1 cellular context compared by ENCODE assay signal in genomic region chr2:74747411-74748080, GRCh38.
TF ChIP-seq lines count a peak whose summit lies in the region.

No MANE protein-coding gene starts in this region.

TF ChIP-seq in HepG2, 621 proteins besides CTCF, POLR2A, EP300 and RAD21 (continued from another document and continues in another):
- TF ChIP-seq AFF4 (CRISPR knock-in tag; IDR thresholded peaks at IDR 0.05) (no peak), ZC3H4 (CRISPR knock-in tag; IDR thresholded peaks at IDR 0.05; ENCODE audit: borderline replicate concordance) (no peak), MZF1 (CRISPR knock-in tag; IDR thresholded peaks at IDR 0.05; ENCODE audit: borderline replicate concordance) (no peak), TGIF2 (CRISPR knock-in tag; IDR thresholded peaks at IDR 0.05) (peak; percentile 44; the same call in 1 of the 2 replicates), ZNF317 (CRISPR knock-in tag; IDR thresholded peaks at IDR 0.05) (peak; percentile 57; the same call in 1 of the 2 replicates), ZNF253 (CRISPR knock-in tag; IDR thresholded peaks at IDR 0.05; ENCODE audit: borderline replicate concordance) (peak; percentile 82; the same call in 1 of the 2 replicates), CREB1 (IDR thresholded peaks at IDR 0.05) (no peak), CREB1 (CRISPR knock-in tag; IDR thresholded peaks at IDR 0.05) (no peak), MYPOP (CRISPR knock-in tag; IDR thresholded peaks at IDR 0.05) (no peak), ZNF430 (CRISPR knock-in tag; IDR thresholded peaks at IDR 0.05) (peak; percentile 78; the same call in 1 of the 2 replicates), SCMH1 (CRISPR knock-in tag; IDR thresholded peaks at IDR 0.05; ENCODE audit: borderline replicate concordance) (no peak), CBX1 (IDR thresholded peaks at IDR 0.05; ENCODE audit: low read depth) (no peak), MTA3 (CRISPR knock-in tag; IDR thresholded peaks at IDR 0.05) (no peak), HOXA9 (CRISPR knock-in tag; IDR thresholded peaks at IDR 0.05; ENCODE audit: borderline replicate concordance) (peak; percentile 29; the same call in 1 of the 2 replicates), ISL2 (CRISPR knock-in tag; IDR thresholded peaks at IDR 0.05) (peak; percentile 78), KLF15 (CRISPR knock-in tag; IDR thresholded peaks at IDR 0.05; ENCODE audit: borderline replicate concordance) (no peak), TBX3 (IDR thresholded peaks at IDR 0.05; ENCODE audit: borderline replicate concordance) (no peak), ZNF281 (CRISPR knock-in tag; IDR thresholded peaks at IDR 0.05; ENCODE audit: borderline replicate concordance) (peak; percentile 62; the same call in 1 of the 2 replicates), ZC3H13 (CRISPR knock-in tag; IDR thresholded peaks at IDR 0.05) (peak; percentile 61; the same call in 1 of the 2 replicates), ERF (CRISPR knock-in tag; IDR thresholded peaks at IDR 0.05) (peak; percentile 68), TEAD3 (CRISPR knock-in tag; optimal IDR thresholded peaks at IDR 0.05; ENCODE audit: borderline replicate concordance) (peak; percentile 87), ZFP36 (IDR thresholded peaks at IDR 0.05; ENCODE audit: borderline replicate concordance, low read depth, low read length, partially characterized antibody) (no peak), CEBPB (IDR thresholded peaks at IDR 0.05; ENCODE audit: borderline replicate concordance, low read depth, low read length) (peak; percentile 99), THAP11 (CRISPR knock-in tag; IDR thresholded peaks at IDR 0.05) (peak; percentile 81), DNMT3B (CRISPR knock-in tag; conservative IDR thresholded peaks at IDR 0.05) (no peak), SIN3B (IDR thresholded peaks at IDR 0.05; ENCODE audit: low read length) (no peak), ZNF264 (CRISPR knock-in tag; IDR thresholded peaks at IDR 0.05) (peak; percentile 98), ZNF24 (IDR thresholded peaks at IDR 0.05) (no peak), NPAS2 (CRISPR knock-in tag; IDR thresholded peaks at IDR 0.05; ENCODE audit: borderline replicate concordance) (no peak), BRD4 (CRISPR knock-in tag; IDR thresholded peaks at IDR 0.05) (0 out of 2 replicates have a peak, but pooled peaks have one; percentile 40), HDAC2 (CRISPR knock-in tag; IDR thresholded peaks at IDR 0.05) (peak; percentile 94)
- TF ChIP-seq, protein P1, sequence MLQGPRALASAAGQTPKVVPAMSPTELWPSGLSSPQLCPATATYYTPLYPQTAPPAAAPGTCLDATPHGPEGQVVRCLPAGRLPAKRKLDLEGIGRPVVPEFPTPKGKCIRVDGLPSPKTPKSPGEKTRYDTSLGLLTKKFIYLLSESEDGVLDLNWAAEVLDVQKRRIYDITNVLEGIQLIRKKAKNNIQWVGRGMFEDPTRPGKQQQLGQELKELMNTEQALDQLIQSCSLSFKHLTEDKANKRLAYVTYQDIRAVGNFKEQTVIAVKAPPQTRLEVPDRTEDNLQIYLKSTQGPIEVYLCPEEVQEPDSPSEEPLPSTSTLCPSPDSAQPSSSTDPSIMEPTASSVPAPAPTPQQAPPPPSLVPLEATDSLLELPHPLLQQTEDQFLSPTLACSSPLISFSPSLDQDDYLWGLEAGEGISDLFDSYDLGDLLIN (CRISPR knock-in tag; IDR thresholded peaks at IDR 0.05; ENCODE audit: borderline replicate concordance), result peak; percentile 96; the same call in 1 of the 2 replicates
- TF ChIP-seq, protein P2, sequence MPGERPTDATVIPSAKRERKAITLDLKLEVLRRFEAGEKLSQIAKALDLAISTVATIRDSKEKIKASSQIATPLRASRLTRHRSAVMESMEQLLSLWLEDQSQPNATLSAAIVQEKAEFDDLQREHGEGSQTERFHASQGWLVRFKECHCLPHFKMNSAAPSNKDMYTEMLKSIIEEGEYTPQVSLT (CRISPR knock-in tag; IDR thresholded peaks at IDR 0.05; ENCODE audit: borderline replicate concordance, low read depth), result no peak
- TF ChIP-seq, protein P3, sequence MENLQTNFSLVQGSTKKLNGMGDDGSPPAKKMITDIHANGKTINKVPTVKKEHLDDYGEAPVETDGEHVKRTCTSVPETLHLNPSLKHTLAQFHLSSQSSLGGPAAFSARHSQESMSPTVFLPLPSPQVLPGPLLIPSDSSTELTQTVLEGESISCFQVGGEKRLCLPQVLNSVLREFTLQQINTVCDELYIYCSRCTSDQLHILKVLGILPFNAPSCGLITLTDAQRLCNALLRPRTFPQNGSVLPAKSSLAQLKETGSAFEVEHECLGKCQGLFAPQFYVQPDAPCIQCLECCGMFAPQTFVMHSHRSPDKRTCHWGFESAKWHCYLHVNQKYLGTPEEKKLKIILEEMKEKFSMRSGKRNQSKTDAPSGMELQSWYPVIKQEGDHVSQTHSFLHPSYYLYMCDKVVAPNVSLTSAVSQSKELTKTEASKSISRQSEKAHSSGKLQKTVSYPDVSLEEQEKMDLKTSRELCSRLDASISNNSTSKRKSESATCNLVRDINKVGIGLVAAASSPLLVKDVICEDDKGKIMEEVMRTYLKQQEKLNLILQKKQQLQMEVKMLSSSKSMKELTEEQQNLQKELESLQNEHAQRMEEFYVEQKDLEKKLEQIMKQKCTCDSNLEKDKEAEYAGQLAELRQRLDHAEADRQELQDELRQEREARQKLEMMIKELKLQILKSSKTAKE (CRISPR knock-in tag; IDR thresholded peaks at IDR 0.05; ENCODE audit: borderline replicate concordance), result no peak; the same call in 1 of the 2 replicates
- TF ChIP-seq, protein P4, sequence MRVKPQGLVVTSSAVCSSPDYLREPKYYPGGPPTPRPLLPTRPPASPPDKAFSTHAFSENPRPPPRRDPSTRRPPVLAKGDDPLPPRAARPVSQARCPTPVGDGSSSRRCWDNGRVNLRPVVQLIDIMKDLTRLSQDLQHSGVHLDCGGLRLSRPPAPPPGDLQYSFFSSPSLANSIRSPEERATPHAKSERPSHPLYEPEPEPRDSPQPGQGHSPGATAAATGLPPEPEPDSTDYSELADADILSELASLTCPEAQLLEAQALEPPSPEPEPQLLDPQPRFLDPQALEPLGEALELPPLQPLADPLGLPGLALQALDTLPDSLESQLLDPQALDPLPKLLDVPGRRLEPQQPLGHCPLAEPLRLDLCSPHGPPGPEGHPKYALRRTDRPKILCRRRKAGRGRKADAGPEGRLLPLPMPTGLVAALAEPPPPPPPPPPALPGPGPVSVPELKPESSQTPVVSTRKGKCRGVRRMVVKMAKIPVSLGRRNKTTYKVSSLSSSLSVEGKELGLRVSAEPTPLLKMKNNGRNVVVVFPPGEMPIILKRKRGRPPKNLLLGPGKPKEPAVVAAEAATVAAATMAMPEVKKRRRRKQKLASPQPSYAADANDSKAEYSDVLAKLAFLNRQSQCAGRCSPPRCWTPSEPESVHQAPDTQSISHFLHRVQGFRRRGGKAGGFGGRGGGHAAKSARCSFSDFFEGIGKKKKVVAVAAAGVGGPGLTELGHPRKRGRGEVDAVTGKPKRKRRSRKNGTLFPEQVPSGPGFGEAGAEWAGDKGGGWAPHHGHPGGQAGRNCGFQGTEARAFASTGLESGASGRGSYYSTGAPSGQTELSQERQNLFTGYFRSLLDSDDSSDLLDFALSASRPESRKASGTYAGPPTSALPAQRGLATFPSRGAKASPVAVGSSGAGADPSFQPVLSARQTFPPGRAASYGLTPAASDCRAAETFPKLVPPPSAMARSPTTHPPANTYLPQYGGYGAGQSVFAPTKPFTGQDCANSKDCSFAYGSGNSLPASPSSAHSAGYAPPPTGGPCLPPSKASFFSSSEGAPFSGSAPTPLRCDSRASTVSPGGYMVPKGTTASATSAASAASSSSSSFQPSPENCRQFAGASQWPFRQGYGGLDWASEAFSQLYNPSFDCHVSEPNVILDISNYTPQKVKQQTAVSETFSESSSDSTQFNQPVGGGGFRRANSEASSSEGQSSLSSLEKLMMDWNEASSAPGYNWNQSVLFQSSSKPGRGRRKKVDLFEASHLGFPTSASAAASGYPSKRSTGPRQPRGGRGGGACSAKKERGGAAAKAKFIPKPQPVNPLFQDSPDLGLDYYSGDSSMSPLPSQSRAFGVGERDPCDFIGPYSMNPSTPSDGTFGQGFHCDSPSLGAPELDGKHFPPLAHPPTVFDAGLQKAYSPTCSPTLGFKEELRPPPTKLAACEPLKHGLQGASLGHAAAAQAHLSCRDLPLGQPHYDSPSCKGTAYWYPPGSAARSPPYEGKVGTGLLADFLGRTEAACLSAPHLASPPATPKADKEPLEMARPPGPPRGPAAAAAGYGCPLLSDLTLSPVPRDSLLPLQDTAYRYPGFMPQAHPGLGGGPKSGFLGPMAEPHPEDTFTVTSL (CRISPR knock-in tag; IDR thresholded peaks at IDR 0.05; ENCODE audit: borderline replicate concordance), result no peak
- TF ChIP-seq, protein P5, sequence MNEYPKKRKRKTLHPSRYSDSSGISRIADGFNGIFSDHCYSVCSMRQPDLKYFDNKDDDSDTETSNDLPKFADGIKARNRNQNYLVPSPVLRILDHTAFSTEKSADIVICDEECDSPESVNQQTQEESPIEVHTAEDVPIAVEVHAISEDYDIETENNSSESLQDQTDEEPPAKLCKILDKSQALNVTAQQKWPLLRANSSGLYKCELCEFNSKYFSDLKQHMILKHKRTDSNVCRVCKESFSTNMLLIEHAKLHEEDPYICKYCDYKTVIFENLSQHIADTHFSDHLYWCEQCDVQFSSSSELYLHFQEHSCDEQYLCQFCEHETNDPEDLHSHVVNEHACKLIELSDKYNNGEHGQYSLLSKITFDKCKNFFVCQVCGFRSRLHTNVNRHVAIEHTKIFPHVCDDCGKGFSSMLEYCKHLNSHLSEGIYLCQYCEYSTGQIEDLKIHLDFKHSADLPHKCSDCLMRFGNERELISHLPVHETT (CRISPR knock-in tag; conservative IDR thresholded peaks at IDR 0.05), result no peak
